8 cellular contexts compared by ENCODE assay signal in genomic region chr14:61730756-61731373, GRCh38. TPM values are rescaled to one million over a fixed set of nuclear protein-coding genes. Genes with fewer than 3 reads are reported as not detected.
A peak's percentile ranks its signal among the peaks of the same experiment; 100 is the strongest.
DNase-seq lines count a peak whose midpoint lies in the region; ATAC-seq and TF ChIP-seq lines count a peak whose summit lies in the region.
"Had no signal": no experiment of that assay in that cellular context is flagged by ENCODE, and none has a peak within 500 bp of the region (broad histone marks: within the 10 kb centered on the region; RNA-seq: fewer than 3 reads in every experiment).

No MANE protein-coding gene starts in this region.

- H3K4me1 ChIP-seq in endodermal cell (ENCODE audit: control insufficient read depth, insufficient read depth, low read length), result no peaks in the 10 kb centered on the region

- H3K27ac Mint-ChIP-seq in endodermal cell, result peak overlapping the region; percentile 64

- TF ChIP-seq CTCF in GM12865 (IDR thresholded peaks at IDR 0.05; ENCODE audit: insufficient read depth, low read depth, low read length, missing control alignments) (peak; percentile 16), endodermal cell (conservative IDR thresholded peaks at IDR 0.05) (peak; percentile 68)

- no peak overlapping the region for H3K9ac ChIP-seq in endodermal cell (ENCODE audit: extremely low read depth, low read length, poor library complexity, severe bottlenecking)

- no peak overlapping the region for H3K27ac ChIP-seq in endodermal cell (ENCODE audit: low read depth, low read length)
- H3K27ac ChIP-seq: HL-60 had no signal

- no peaks in the 10 kb centered on the region for H3K27me3 Mint-ChIP-seq in endodermal cell (ENCODE audit: insufficient read depth)

- no peaks in the 10 kb centered on the region for H3K9me3 Mint-ChIP-seq in endodermal cell

- peaks cover 98% of the 10 kb centered on the region for H3K36me3 ChIP-seq in endodermal cell (ENCODE audit: control insufficient read depth, insufficient read depth, low read length)

- DNase-seq in GM12865 (ENCODE audit: low read depth), result no peak
- DNase-seq in NCI-H2196 (lab: John Stamatoyannopoulos, UW; ENCODE audit: unreplicated experiment), result peak; percentile 21
- DNase-seq in endodermal cell, result no peak
- DNase-seq in pons (ENCODE audit: low spot score), result peak; percentile 38
- no peak for DNase-seq in posterior vena cava (ENCODE audit: low spot score)
- DNase-seq in left colon, result no peak

- no peak overlapping the region for H3K4me3 ChIP-seq in GM12865 (ENCODE audit: low read depth, low read length)
- H3K4me3 ChIP-seq in endodermal cell (ENCODE audit: low read length), result no peak overlapping the region

- intact Hi-C loops in posterior vena cava (cut with DNase I), result loop anchor here in 1 of 2 donors (10.0 kb wide), 1 partner anchor 266 kb away; no protein-coding TSS in a partner anchor
- intact Hi-C loops in left colon (cut with DNase I, micrococcal nuclease), result loop anchor here in 1 of 2 donors (10.0 kb wide), 1 partner anchor 266 kb away; no protein-coding TSS in a partner anchor

- no peaks in the 10 kb centered on the region for H3K27me3 ChIP-seq in endodermal cell (ENCODE audit: control insufficient read depth, insufficient read depth, low read length, poor library complexity, severe bottlenecking)

- H3K4me1 Mint-ChIP-seq in endodermal cell, result no peaks in the 10 kb centered on the region

- H3K36me3 Mint-ChIP-seq in endodermal cell (ENCODE audit: low read depth), result peaks cover 82% of the 10 kb centered on the region

- no peak overlapping the region for H3K4me3 Mint-ChIP-seq in endodermal cell

- H3K9me3 ChIP-seq in endodermal cell (ENCODE audit: control insufficient read depth, low read length), result no peaks in the 10 kb centered on the region

- ATAC-seq in GM18520 (IDR thresholded peaks at IDR 0.05; ENCODE audit: unreplicated experiment), result no peak
- ATAC-seq in left colon, result no peak

- 98 to 100% methylated on average over 1 to 2 of the region's 2 CpGs for WGBS in endodermal cell (ENCODE audit: insufficient coverage in 1 of 2, insufficient read length in 1 of 2), 2 experiments

RNA-seq across cellular contexts. Expression of gene SNAPC1, which starts 31.4 kb away (rescaled TPM):
- total RNA-seq in endodermal cell, result 10 to 100 TPM in 1 of 2 donors, 1 to 10 TPM in 1; 8.6 to 21.6 TPM
- polyA plus RNA-seq in endodermal cell (2013, experiment 1 of 2), result 15.0 TPM
- 17.8 TPM for polyA plus RNA-seq in endodermal cell (2013, experiment 2 of 2)
- 1 to 10 TPM; 5.3 to 6.8 TPM for total RNA-seq in posterior vena cava
- total RNA-seq in left colon, result 1 to 10 TPM; 1.7 to 2.2 TPM

RNA-seq across cellular contexts. Expression of gene HIF1A, which starts 35.6 kb away (rescaled TPM):
- total RNA-seq in endodermal cell (100 to 1,000 TPM; 201 to 227 TPM), posterior vena cava (100 to 1,000 TPM; 131 to 187 TPM), left colon (100 to 1,000 TPM in 1 of 2 donors, 10 to 100 TPM in 1; 89.0 to 145 TPM)
- 166 TPM for polyA plus RNA-seq in endodermal cell (2013, experiment 1 of 2)
- 178 TPM for polyA plus RNA-seq in endodermal cell (2013, experiment 2 of 2)

Comparison
In these comparisons a context has a peak if more than half of its experiments do, and no peak if none do; other contexts are left out.
1. DNase-seq: peak in NCI-H2196 (single experiment) and pons (single experiment); none in GM12865 (single experiment), endodermal cell (single experiment), posterior vena cava (single experiment) and left colon (0 of 2).